ENCODE assay signal across 1 cellular context in the genomic region with DNA sequence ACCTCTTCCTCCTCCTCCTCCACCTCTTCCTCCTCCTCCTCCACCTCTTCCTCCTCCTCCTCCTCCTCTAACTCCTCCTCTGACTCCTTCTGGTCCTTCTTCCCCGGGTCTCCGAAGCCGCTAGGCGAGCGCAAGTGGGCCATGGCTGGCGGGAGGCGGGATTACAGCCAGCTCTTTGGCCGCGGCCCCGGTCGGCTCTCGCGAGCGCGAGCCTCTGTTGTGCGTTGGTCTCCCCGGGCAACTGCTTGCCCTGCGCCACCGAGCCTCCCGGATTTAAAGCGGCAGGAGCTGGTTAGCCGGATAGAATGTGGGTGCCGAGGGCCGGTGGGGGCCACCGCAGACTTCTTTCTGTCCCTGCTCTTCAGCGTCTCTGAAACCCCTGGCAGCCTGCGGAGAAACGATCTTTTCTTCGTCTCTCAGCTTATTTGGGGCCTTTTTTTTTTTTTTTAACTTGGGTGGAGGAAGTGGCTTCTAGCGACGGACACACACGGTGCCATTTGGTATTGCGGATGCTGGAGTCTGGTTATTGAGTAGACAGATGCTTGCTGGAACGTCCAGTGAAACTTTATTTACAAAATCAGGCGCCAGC.
A peak's percentile ranks its signal among the peaks of the same experiment; 100 is the strongest.
TF ChIP-seq lines count a peak whose summit lies in the region.

A gene (minus strand): TSS at position 165 of the 589 bp plus-strand sequence. CDS start 22 bp downstream, at position 143.

TF ChIP-seq in HepG2, 621 proteins besides CTCF, POLR2A, EP300 and RAD21 (continued from another document and continues in another):
- TF ChIP-seq, protein P1, sequence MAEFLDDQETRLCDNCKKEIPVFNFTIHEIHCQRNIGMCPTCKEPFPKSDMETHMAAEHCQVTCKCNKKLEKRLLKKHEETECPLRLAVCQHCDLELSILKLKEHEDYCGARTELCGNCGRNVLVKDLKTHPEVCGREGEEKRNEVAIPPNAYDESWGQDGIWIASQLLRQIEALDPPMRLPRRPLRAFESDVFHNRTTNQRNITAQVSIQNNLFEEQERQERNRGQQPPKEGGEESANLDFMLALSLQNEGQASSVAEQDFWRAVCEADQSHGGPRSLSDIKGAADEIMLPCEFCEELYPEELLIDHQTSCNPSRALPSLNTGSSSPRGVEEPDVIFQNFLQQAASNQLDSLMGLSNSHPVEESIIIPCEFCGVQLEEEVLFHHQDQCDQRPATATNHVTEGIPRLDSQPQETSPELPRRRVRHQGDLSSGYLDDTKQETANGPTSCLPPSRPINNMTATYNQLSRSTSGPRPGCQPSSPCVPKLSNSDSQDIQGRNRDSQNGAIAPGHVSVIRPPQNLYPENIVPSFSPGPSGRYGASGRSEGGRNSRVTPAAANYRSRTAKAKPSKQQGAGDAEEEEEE (CRISPR knock-in tag; IDR thresholded peaks at IDR 0.05; ENCODE audit: borderline replicate concordance): no peak
- TF ChIP-seq, protein P2, sequence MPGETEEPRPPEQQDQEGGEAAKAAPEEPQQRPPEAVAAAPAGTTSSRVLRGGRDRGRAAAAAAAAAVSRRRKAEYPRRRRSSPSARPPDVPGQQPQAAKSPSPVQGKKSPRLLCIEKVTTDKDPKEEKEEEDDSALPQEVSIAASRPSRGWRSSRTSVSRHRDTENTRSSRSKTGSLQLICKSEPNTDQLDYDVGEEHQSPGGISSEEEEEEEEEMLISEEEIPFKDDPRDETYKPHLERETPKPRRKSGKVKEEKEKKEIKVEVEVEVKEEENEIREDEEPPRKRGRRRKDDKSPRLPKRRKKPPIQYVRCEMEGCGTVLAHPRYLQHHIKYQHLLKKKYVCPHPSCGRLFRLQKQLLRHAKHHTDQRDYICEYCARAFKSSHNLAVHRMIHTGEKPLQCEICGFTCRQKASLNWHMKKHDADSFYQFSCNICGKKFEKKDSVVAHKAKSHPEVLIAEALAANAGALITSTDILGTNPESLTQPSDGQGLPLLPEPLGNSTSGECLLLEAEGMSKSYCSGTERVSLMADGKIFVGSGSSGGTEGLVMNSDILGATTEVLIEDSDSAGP (CRISPR knock-in tag; IDR thresholded peaks at IDR 0.05; ENCODE audit: borderline replicate concordance): peak; percentile 100
- TF ChIP-seq PITX1 (CRISPR knock-in tag; IDR thresholded peaks at IDR 0.05) (peak; percentile 63; the same call in 1 of the 2 replicates), BRD4 (CRISPR knock-in tag; IDR thresholded peaks at IDR 0.05) (no peak), YEATS4 (CRISPR knock-in tag; IDR thresholded peaks at IDR 0.05; ENCODE audit: borderline replicate concordance) (peak; percentile 42), SMC3 (IDR thresholded peaks at IDR 0.05; ENCODE audit: low read length) (no peak), CBX2 (IDR thresholded peaks at IDR 0.05; ENCODE audit: low read depth, low read length) (no peak), CBX2 (CRISPR knock-in tag; IDR thresholded peaks at IDR 0.05; ENCODE audit: low read depth) (no peak), ZNF484 (CRISPR knock-in tag; IDR thresholded peaks at IDR 0.05; ENCODE audit: borderline replicate concordance, low read depth) (no peak), NBN (conservative IDR thresholded peaks at IDR 0.05) (no peak), TOPORS (CRISPR knock-in tag; IDR thresholded peaks at IDR 0.05) (peak; percentile 63; the same call in 1 of the 2 replicates), IRX3 (CRISPR knock-in tag; IDR thresholded peaks at IDR 0.05; ENCODE audit: borderline replicate concordance, low read depth) (no peak), ZNF260 (CRISPR knock-in tag; IDR thresholded peaks at IDR 0.05; ENCODE audit: borderline replicate concordance, low read depth) (0 out of 2 replicates have a peak, but pooled peaks have one; percentile 35), ZNF652 (CRISPR knock-in tag; IDR thresholded peaks at IDR 0.05; ENCODE audit: borderline replicate concordance, low read depth) (no peak), ZNF326 (CRISPR knock-in tag; IDR thresholded peaks at IDR 0.05; ENCODE audit: borderline replicate concordance) (no peak), ZNF234 (CRISPR knock-in tag; conservative IDR thresholded peaks at IDR 0.05) (no peak), RFXAP (CRISPR knock-in tag; IDR thresholded peaks at IDR 0.05; ENCODE audit: borderline replicate concordance) (no peak), KLF6 (CRISPR knock-in tag; IDR thresholded peaks at IDR 0.05) (no peak), ZBTB7A (CRISPR knock-in tag; IDR thresholded peaks at IDR 0.05) (0 out of 2 replicates have a peak, but pooled peaks have one; percentile 0)
- TF ChIP-seq, protein P3, sequence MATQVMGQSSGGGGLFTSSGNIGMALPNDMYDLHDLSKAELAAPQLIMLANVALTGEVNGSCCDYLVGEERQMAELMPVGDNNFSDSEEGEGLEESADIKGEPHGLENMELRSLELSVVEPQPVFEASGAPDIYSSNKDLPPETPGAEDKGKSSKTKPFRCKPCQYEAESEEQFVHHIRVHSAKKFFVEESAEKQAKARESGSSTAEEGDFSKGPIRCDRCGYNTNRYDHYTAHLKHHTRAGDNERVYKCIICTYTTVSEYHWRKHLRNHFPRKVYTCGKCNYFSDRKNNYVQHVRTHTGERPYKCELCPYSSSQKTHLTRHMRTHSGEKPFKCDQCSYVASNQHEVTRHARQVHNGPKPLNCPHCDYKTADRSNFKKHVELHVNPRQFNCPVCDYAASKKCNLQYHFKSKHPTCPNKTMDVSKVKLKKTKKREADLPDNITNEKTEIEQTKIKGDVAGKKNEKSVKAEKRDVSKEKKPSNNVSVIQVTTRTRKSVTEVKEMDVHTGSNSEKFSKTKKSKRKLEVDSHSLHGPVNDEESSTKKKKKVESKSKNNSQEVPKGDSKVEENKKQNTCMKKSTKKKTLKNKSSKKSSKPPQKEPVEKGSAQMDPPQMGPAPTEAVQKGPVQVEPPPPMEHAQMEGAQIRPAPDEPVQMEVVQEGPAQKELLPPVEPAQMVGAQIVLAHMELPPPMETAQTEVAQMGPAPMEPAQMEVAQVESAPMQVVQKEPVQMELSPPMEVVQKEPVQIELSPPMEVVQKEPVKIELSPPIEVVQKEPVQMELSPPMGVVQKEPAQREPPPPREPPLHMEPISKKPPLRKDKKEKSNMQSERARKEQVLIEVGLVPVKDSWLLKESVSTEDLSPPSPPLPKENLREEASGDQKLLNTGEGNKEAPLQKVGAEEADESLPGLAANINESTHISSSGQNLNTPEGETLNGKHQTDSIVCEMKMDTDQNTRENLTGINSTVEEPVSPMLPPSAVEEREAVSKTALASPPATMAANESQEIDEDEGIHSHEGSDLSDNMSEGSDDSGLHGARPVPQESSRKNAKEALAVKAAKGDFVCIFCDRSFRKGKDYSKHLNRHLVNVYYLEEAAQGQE (IDR thresholded peaks at IDR 0.05; ENCODE audit: borderline replicate concordance in 1 of 2, low read depth in 1 of 2, low read length in 2 of 2): no peak
- TF ChIP-seq, protein P4, sequence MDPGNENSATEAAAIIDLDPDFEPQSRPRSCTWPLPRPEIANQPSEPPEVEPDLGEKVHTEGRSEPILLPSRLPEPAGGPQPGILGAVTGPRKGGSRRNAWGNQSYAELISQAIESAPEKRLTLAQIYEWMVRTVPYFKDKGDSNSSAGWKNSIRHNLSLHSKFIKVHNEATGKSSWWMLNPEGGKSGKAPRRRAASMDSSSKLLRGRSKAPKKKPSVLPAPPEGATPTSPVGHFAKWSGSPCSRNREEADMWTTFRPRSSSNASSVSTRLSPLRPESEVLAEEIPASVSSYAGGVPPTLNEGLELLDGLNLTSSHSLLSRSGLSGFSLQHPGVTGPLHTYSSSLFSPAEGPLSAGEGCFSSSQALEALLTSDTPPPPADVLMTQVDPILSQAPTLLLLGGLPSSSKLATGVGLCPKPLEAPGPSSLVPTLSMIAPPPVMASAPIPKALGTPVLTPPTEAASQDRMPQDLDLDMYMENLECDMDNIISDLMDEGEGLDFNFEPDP (CRISPR knock-in tag; conservative IDR thresholded peaks at IDR 0.05): no peak
- TF ChIP-seq, protein P5, sequence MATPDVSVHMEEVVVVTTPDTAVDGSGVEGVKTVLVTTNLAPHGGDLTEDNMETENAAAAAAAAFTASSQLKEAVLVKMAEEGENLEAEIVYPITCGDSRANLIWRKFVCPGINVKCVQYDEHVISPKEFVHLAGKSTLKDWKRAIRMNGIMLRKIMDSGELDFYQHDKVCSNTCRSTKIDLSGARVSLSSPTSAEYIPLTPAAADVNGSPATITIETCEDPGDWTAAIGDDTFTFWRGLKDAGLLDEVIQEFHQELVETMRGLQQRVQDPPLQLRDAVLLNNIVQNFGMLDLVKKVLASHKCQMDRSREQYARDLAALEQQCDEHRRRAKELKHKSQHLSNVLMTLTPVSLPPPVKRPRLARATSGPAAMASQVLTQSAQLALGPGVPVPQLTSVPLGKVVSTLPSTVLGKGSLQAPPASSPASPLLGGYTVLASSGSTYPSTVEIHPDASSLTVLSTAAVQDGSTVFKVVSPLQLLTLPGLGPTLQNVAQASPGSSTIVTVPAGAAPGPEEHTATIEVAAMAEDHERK (CRISPR knock-in tag; IDR thresholded peaks at IDR 0.05; ENCODE audit: low read depth): no peak
- TF ChIP-seq, protein P6, sequence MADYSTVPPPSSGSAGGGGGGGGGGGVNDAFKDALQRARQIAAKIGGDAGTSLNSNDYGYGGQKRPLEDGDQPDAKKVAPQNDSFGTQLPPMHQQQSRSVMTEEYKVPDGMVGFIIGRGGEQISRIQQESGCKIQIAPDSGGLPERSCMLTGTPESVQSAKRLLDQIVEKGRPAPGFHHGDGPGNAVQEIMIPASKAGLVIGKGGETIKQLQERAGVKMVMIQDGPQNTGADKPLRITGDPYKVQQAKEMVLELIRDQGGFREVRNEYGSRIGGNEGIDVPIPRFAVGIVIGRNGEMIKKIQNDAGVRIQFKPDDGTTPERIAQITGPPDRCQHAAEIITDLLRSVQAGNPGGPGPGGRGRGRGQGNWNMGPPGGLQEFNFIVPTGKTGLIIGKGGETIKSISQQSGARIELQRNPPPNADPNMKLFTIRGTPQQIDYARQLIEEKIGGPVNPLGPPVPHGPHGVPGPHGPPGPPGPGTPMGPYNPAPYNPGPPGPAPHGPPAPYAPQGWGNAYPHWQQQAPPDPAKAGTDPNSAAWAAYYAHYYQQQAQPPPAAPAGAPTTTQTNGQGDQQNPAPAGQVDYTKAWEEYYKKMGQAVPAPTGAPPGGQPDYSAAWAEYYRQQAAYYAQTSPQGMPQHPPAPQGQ (CRISPR knock-in tag; IDR thresholded peaks at IDR 0.05; ENCODE audit: borderline replicate concordance): no peak
- TF ChIP-seq, protein P7, sequence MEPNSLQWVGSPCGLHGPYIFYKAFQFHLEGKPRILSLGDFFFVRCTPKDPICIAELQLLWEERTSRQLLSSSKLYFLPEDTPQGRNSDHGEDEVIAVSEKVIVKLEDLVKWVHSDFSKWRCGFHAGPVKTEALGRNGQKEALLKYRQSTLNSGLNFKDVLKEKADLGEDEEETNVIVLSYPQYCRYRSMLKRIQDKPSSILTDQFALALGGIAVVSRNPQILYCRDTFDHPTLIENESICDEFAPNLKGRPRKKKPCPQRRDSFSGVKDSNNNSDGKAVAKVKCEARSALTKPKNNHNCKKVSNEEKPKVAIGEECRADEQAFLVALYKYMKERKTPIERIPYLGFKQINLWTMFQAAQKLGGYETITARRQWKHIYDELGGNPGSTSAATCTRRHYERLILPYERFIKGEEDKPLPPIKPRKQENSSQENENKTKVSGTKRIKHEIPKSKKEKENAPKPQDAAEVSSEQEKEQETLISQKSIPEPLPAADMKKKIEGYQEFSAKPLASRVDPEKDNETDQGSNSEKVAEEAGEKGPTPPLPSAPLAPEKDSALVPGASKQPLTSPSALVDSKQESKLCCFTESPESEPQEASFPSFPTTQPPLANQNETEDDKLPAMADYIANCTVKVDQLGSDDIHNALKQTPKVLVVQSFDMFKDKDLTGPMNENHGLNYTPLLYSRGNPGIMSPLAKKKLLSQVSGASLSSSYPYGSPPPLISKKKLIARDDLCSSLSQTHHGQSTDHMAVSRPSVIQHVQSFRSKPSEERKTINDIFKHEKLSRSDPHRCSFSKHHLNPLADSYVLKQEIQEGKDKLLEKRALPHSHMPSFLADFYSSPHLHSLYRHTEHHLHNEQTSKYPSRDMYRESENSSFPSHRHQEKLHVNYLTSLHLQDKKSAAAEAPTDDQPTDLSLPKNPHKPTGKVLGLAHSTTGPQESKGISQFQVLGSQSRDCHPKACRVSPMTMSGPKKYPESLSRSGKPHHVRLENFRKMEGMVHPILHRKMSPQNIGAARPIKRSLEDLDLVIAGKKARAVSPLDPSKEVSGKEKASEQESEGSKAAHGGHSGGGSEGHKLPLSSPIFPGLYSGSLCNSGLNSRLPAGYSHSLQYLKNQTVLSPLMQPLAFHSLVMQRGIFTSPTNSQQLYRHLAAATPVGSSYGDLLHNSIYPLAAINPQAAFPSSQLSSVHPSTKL (CRISPR knock-in tag; IDR thresholded peaks at IDR 0.05): no peak
- TF ChIP-seq, protein P8, sequence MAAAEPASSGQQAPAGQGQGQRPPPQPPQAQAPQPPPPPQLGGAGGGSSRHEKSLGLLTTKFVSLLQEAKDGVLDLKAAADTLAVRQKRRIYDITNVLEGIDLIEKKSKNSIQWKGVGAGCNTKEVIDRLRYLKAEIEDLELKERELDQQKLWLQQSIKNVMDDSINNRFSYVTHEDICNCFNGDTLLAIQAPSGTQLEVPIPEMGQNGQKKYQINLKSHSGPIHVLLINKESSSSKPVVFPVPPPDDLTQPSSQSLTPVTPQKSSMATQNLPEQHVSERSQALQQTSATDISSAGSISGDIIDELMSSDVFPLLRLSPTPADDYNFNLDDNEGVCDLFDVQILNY (CRISPR knock-in tag; conservative IDR thresholded peaks at IDR 0.05): no peak
